In the genomic region with DNA sequence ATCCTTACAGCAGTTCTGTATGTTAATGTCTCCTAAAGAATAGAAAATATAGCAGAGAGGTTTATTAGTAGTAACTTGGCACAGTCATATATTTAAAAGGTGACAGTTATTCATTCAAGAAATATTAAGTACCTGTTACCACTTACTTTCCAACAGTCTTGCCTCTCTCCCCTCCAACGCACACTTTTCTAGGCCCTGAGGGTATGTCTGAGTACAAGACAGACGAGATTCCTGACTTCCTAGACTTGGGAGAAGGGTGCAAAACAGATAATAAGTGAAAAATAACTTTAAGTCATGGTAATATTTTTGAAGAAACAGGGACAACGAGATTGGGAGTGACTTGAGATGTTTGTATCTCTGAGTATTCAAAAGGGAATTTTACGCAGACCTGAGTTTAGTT, we compare ENCODE assay signal across 1 cellular context.
TF ChIP-seq lines count a peak whose summit lies in the region.

No MANE protein-coding gene starts in this region.

TF ChIP-seq in SK-N-SH, 30 proteins besides CTCF, POLR2A, EP300 and RAD21 (continued from another document):
- TF ChIP-seq, protein P1, sequence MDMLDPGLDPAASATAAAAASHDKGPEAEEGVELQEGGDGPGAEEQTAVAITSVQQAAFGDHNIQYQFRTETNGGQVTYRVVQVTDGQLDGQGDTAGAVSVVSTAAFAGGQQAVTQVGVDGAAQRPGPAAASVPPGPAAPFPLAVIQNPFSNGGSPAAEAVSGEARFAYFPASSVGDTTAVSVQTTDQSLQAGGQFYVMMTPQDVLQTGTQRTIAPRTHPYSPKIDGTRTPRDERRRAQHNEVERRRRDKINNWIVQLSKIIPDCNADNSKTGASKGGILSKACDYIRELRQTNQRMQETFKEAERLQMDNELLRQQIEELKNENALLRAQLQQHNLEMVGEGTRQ (IDR thresholded peaks at IDR 0.05; ENCODE audit: borderline replicate concordance, low read depth, low read length) = no peak
- no peak for TF ChIP-seq TCF12 (IDR thresholded peaks at IDR 0.05)
- TF ChIP-seq, protein P2, sequence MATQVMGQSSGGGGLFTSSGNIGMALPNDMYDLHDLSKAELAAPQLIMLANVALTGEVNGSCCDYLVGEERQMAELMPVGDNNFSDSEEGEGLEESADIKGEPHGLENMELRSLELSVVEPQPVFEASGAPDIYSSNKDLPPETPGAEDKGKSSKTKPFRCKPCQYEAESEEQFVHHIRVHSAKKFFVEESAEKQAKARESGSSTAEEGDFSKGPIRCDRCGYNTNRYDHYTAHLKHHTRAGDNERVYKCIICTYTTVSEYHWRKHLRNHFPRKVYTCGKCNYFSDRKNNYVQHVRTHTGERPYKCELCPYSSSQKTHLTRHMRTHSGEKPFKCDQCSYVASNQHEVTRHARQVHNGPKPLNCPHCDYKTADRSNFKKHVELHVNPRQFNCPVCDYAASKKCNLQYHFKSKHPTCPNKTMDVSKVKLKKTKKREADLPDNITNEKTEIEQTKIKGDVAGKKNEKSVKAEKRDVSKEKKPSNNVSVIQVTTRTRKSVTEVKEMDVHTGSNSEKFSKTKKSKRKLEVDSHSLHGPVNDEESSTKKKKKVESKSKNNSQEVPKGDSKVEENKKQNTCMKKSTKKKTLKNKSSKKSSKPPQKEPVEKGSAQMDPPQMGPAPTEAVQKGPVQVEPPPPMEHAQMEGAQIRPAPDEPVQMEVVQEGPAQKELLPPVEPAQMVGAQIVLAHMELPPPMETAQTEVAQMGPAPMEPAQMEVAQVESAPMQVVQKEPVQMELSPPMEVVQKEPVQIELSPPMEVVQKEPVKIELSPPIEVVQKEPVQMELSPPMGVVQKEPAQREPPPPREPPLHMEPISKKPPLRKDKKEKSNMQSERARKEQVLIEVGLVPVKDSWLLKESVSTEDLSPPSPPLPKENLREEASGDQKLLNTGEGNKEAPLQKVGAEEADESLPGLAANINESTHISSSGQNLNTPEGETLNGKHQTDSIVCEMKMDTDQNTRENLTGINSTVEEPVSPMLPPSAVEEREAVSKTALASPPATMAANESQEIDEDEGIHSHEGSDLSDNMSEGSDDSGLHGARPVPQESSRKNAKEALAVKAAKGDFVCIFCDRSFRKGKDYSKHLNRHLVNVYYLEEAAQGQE (IDR thresholded peaks at IDR 0.05; ENCODE audit: low read depth, low read length) = no peak
- TF ChIP-seq FOSL2 (IDR thresholded peaks at IDR 0.05; ENCODE audit: borderline replicate concordance, low read depth) = no peak
- no peak for TF ChIP-seq RCOR1 (IDR thresholded peaks at IDR 0.05; ENCODE audit: low read length)
- TF ChIP-seq FOXM1 (IDR thresholded peaks at IDR 0.05; ENCODE audit: low read depth) = no peak
- TF ChIP-seq, protein P3, sequence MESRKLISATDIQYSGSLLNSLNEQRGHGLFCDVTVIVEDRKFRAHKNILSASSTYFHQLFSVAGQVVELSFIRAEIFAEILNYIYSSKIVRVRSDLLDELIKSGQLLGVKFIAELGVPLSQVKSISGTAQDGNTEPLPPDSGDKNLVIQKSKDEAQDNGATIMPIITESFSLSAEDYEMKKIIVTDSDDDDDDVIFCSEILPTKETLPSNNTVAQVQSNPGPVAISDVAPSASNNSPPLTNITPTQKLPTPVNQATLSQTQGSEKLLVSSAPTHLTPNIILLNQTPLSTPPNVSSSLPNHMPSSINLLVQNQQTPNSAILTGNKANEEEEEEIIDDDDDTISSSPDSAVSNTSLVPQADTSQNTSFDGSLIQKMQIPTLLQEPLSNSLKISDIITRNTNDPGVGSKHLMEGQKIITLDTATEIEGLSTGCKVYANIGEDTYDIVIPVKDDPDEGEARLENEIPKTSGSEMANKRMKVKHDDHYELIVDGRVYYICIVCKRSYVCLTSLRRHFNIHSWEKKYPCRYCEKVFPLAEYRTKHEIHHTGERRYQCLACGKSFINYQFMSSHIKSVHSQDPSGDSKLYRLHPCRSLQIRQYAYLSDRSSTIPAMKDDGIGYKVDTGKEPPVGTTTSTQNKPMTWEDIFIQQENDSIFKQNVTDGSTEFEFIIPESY (IDR thresholded peaks at IDR 0.05; ENCODE audit: borderline replicate concordance, low read depth) = no peak
- TF ChIP-seq, protein P4, sequence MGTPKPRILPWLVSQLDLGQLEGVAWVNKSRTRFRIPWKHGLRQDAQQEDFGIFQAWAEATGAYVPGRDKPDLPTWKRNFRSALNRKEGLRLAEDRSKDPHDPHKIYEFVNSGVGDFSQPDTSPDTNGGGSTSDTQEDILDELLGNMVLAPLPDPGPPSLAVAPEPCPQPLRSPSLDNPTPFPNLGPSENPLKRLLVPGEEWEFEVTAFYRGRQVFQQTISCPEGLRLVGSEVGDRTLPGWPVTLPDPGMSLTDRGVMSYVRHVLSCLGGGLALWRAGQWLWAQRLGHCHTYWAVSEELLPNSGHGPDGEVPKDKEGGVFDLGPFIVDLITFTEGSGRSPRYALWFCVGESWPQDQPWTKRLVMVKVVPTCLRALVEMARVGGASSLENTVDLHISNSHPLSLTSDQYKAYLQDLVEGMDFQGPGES (IDR thresholded peaks at IDR 0.05; ENCODE audit: low read depth, low read length) = no peak
- TF ChIP-seq, protein P5, sequence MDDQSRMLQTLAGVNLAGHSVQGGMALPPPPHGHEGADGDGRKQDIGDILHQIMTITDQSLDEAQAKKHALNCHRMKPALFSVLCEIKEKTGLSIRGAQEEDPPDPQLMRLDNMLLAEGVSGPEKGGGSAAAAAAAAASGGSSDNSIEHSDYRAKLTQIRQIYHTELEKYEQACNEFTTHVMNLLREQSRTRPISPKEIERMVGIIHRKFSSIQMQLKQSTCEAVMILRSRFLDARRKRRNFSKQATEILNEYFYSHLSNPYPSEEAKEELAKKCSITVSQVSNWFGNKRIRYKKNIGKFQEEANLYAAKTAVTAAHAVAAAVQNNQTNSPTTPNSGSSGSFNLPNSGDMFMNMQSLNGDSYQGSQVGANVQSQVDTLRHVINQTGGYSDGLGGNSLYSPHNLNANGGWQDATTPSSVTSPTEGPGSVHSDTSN (IDR thresholded peaks at IDR 0.05) = no peak
- no peak for TF ChIP-seq RFX5 (IDR thresholded peaks at IDR 0.05; ENCODE audit: low read length)
- TF ChIP-seq TAF1 (IDR thresholded peaks at IDR 0.05; ENCODE audit: borderline replicate concordance, low read depth, low read length) = no peak
- no peak for TF ChIP-seq MXI1 (IDR thresholded peaks at IDR 0.05; ENCODE audit: low read depth, low read length)
- no peak for TF ChIP-seq EZH2phosphoT487 (IDR thresholded peaks at IDR 0.05; ENCODE audit: borderline replicate concordance, low read depth)
- no peak for TF ChIP-seq NFIC (IDR thresholded peaks at IDR 0.05; ENCODE audit: borderline replicate concordance)
- TF ChIP-seq MEF2A (IDR thresholded peaks at IDR 0.05; ENCODE audit: borderline replicate concordance, low read depth) = no peak
